Comparison of ENCODE assay signal across 21 cellular contexts in the genomic region with DNA sequence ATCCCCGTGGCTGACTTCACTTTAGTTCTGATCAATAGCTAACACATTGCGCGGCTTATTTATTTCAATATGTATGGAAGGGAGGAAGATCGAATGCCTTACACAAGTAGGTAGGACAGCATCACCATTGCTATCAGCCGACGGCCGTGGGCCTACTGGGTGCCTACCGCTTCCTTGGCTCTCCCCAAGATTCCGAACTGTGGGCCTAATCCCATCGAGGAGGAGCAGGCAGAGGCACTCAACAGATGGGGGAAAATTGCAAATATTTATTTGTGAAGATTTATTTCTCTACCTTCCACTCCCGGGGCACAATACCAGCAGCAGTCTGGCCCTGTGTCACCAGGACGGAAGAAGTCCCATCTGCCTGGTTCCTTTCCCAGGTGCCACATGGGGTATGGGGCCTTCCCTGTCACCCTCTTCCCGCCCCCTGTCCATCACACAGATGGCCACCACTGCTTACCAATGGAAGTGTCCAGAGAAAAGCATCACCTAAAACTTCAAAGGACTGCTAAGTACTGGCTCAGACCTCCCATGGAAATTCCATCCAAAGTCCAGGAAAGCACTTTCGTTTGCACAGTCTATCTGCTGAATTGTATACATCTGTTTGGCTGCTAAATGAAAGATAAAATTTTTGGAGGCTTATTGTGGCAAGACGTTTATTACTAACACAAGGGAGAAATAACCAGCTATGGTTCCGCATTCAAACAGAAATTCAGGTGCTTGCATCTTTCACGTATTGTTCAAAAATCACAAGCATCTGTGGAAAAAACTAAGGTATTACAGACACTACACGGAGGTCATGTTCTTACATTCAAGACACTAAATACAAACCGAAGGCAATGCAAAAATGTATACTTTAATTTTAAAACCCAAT. TPM values are rescaled to one million over a fixed set of nuclear protein-coding genes. Genes with fewer than 3 reads are reported as not detected.
DNase-seq lines count a peak whose midpoint lies in the region; FAIRE-seq and TF ChIP-seq lines count a peak whose summit lies in the region.
"Had no signal": no experiment of that assay in that cellular context is flagged by ENCODE, and none has a peak within 500 bp of the region (broad histone marks: within the 10 kb centered on the region; RNA-seq: fewer than 3 reads in every experiment).

No MANE protein-coding gene starts in this region.

- WGBS in H1 (ENCODE audit: extremely low coverage in 1 of 2, insufficient coverage in 1 of 2, insufficient read length in 1 of 2, insufficient replicate concordance in 2 of 2, low coverage in 1 of 2, low lambda C conversion rate in 2 of 2, missing lambda C conversion rate in 1 of 2), 2 experiments = 87% methylated on average over 17 of the region's 19 CpGs; no CpG with 5 or more reads in 1 of the 2 experiments
- 76 to 83% (median 78%) methylated on average over 19 of the region's 19 CpGs for WGBS in small intestine, 3 donors

- DNase-seq in G401 (ENCODE audit: low spot score) = peak; percentile 84
- DNase-seq in HuH-7.5 (ENCODE audit: low spot score) = peak; percentile 47
- DNase-seq in H1 (ENCODE audit: low read depth in 1 of 2, low spot score in 2 of 2) = no peak
- DNase-seq in small intestine = peak; percentile 9
- DNase-seq in KG1 (lab: John Stamatoyannopoulos, UW) = no peak
- DNase-seq in OCI-M1 (lab: John Stamatoyannopoulos, UW) = no peak
- no peak for DNase-seq in posterior cingulate gyrus
- DNase-seq: CD4-positive, CD25-positive, alpha-beta regulatory T cell; MG63; NCI-H2029 treated with DMSO at 0.1 percent for 48 hours; NCI-H526 treated with DMSO at 0.1 percent for 48 hours; Right ventricle myocardium superior had no signal

- H2BK120ac ChIP-seq in H1 (replicated peaks; ENCODE audit: low read depth, low read length) = no peak overlapping the region

- H4K20me1 ChIP-seq in H1 (replicated peaks in 1 of 2; ENCODE audit: control insufficient read depth in 1 of 2, insufficient read depth in 2 of 2, low read length in 2 of 2) = no peaks in the 10 kb centered on the region
- H4K20me1 ChIP-seq: BLaER1 had no signal

- in situ Hi-C loops in G401 (cut with HindIII; ENCODE audit: low sequenced_read_pairs) = no loop called here

- H3K4me3 ChIP-seq in H1 (ENCODE audit: extremely low read depth in 1 of 4, insufficient read depth in 2 of 4, low read depth in 3 of 4, low read length in 4 of 4) (no peak overlapping the region), small intestine (ENCODE audit: low read depth in 1 of 2, low read length in 2 of 2) (no peak overlapping the region)
- H3K4me3 ChIP-seq: BLaER1, GM23338, HAP-1, MG63, SJSA1 had no signal

- H3K23me2 ChIP-seq in H1 (ENCODE audit: low read depth, low read length) = no peaks in the 10 kb centered on the region

- no peak overlapping the region for H3K14ac ChIP-seq in H1 (ENCODE audit: insufficient read length)

- no peak overlapping the region for H2AFZ ChIP-seq in H1 (ENCODE audit: low read length)

- no peak overlapping the region for H3K23ac ChIP-seq in H1 (ENCODE audit: insufficient read length)

- no peaks in the 10 kb centered on the region for H3K36me3 ChIP-seq in H1 (ENCODE audit: control insufficient read depth in 2 of 4, insufficient read depth in 4 of 4, low read length in 3 of 4)
- no peaks in the 10 kb centered on the region for H3K36me3 ChIP-seq in small intestine (ENCODE audit: control insufficient read depth in 2 of 2, insufficient read depth in 2 of 2, low read length in 2 of 2)
- H3K36me3 ChIP-seq: BLaER1, HAP-1, MG63, SJSA1 had no signal

- no peak overlapping the region for H4K91ac ChIP-seq in H1 (replicated peaks; ENCODE audit: insufficient read length, low read length)

- H3K4me1 ChIP-seq in H1 (replicated peaks in 1 of 4; ENCODE audit: control insufficient read depth in 3 of 4, insufficient read depth in 4 of 4, low read length in 3 of 4) = peaks cover 0 to 4% (median 0%) of the 10 kb centered on the region in 4 experiments; a peak in 2 of 7 replicates
- H3K4me1 ChIP-seq in small intestine (ENCODE audit: control insufficient read depth in 2 of 2, insufficient read depth in 1 of 2, low read depth in 1 of 2, low read length in 1 of 2) = no peaks in the 10 kb centered on the region
- H3K4me1 ChIP-seq: HAP-1, SJSA1 had no signal

- peak overlapping the region; percentile 62; the same call in 1 of the 2 replicates for H4K8ac ChIP-seq in H1 (ENCODE audit: extremely low read depth, insufficient read depth, low read length)

- no peak overlapping the region for H3K9ac ChIP-seq in H1 (replicated peaks in 1 of 4; ENCODE audit: extremely low read depth in 1 of 4, low read depth in 3 of 4, low read length in 3 of 4)
- H3K9ac ChIP-seq: BLaER1 had no signal

- H3K4me2 ChIP-seq in H1 (ENCODE audit: insufficient read depth in 1 of 2, low read depth in 2 of 2, low read length in 2 of 2) = no peak overlapping the region
- H3K4me2 ChIP-seq: BLaER1, GM23338 had no signal

- no peak for FAIRE-seq in H1 (lab: Jason Lieb, UNC)
- no peak for FAIRE-seq in small intestine (lab: Jason Lieb, UNC)
- FAIRE-seq: A204.1, G401.6 had no signal

- POLR2A ChIA-PET in H1 (lab: Charles Lee; ENCODE audit: partially characterized antibody) = interaction anchor here (1.4 kb wide), 1 partner anchor 12 kb away, joined by 3 read pairs; a partner anchor contains a TSS

- no peak for TF ChIP-seq RAD21 in H1 (IDR thresholded peaks at IDR 0.05 in 1 of 2, conservative IDR thresholded peaks at IDR 0.05 in 1 of 2; ENCODE audit: low read depth in 2 of 2, low read length in 2 of 2)

- H4K5ac ChIP-seq in H1 (ENCODE audit: insufficient read length, low read depth, low read length) = no peak overlapping the region

- CTCF ChIA-PET in H1 (lab: Charles Lee; ENCODE audit: partially characterized antibody) = interaction anchor here (0.6 to 3.0 kb wide), 6 partner anchors 58 to 972 kb away, joined by 3 to 12 read pairs (median 4); a partner anchor contains a TSS

- no peak overlapping the region for H2BK12ac ChIP-seq in H1 (ENCODE audit: low read depth, low read length)

- H3K79me1 ChIP-seq in H1 (ENCODE audit: low read depth, low read length) = no peaks in the 10 kb centered on the region

- no peak overlapping the region for H3K27ac ChIP-seq in H1 (ENCODE audit: low read depth, low read length)
- H3K27ac ChIP-seq in small intestine (ENCODE audit: low read depth in 1 of 2, low read length in 1 of 2) = no peak overlapping the region
- H3K27ac ChIP-seq: BLaER1, SJSA1 had no signal

- H3K27me3 ChIP-seq in H1 (replicated peaks in 1 of 4; ENCODE audit: control insufficient read depth in 3 of 4, extremely low read depth in 1 of 4, insufficient read depth in 3 of 4, low read length in 3 of 4) = no peaks in the 10 kb centered on the region
- no peaks in the 10 kb centered on the region for H3K27me3 ChIP-seq in small intestine (ENCODE audit: control insufficient read depth in 2 of 2, insufficient read depth in 2 of 2, low read length in 2 of 2)
- H3K27me3 ChIP-seq: BLaER1, MG63, SJSA1 had no signal

- no peak for TF ChIP-seq CTCF in H1 (IDR thresholded peaks at IDR 0.05; ENCODE audit: control extremely low read depth in 1 of 3, insufficient read depth in 1 of 3, low read depth in 1 of 3, low read length in 3 of 3)

- H2BK5ac ChIP-seq in H1 (ENCODE audit: low read depth, low read length) = no peak overlapping the region

- no peak overlapping the region for H2BK15ac ChIP-seq in H1 (ENCODE audit: low read length)

- no peak overlapping the region for H3K18ac ChIP-seq in H1 (ENCODE audit: extremely low read depth, low read length)

- H2AK5ac ChIP-seq in H1 (ENCODE audit: low read depth, low read length) = no peak overlapping the region

- no peaks in the 10 kb centered on the region for H3K9me3 ChIP-seq in H1 (ENCODE audit: insufficient read depth in 2 of 2, low read depth in 1 of 2, low read length in 1 of 2)
- H3K9me3 ChIP-seq in small intestine (ENCODE audit: control insufficient read depth, low read depth) = no peaks in the 10 kb centered on the region
- H3K9me3 ChIP-seq: BLaER1, HAP-1, MG63, SJSA1 had no signal

- no peak for TF ChIP-seq EP300 in H1 (IDR thresholded peaks at IDR 0.05; ENCODE audit: borderline replicate concordance in 1 of 2, low read depth in 2 of 2, low read length in 2 of 2)

- H2BK20ac ChIP-seq in H1 (ENCODE audit: low read length) = no peak overlapping the region

- TF ChIP-seq POLR2A in H1 (IDR thresholded peaks at IDR 0.05; ENCODE audit: control extremely low read depth in 1 of 2, low read depth in 2 of 2, low read length in 2 of 2) = no peak

- H3K4ac ChIP-seq in H1 (replicated peaks; ENCODE audit: insufficient read length, low read depth, low read length) = no peak overlapping the region

- no peak overlapping the region for H3K56ac ChIP-seq in H1 (replicated peaks; ENCODE audit: insufficient read length, low read depth, low read length)

- intact Hi-C loops in posterior cingulate gyrus (cut with DNase I) = loop anchor here (10.0 kb wide), 1 partner anchor 73 kb away; no protein-coding TSS in a partner anchor

- H3K79me2 ChIP-seq in H1 (ENCODE audit: control insufficient read depth in 1 of 2, insufficient read depth in 2 of 2, low read length in 2 of 2) = no peaks in the 10 kb centered on the region

RNA-seq across cellular contexts. Expression of a gene that starts 11.8 kb away (rescaled TPM):
- total RNA-seq in G401 (2014; rRNA removed; shearing (Covaris generic)) = not detected in 2 replicates
- total RNA-seq in H1 (2021; fragmentation: NEBNext Ultra II Directional; extraction: Animal tissue kit (Norgen Biotek cat#: 25700)) = not detected in 2 replicates
- polyA plus RNA-seq in H1 (2011; rRNA removed) (0.20 and 0.27 TPM in 2 replicates), small intestine (1 to 10 TPM in 2 of 3 donors, under 1 TPM in 1; 0.81 to 3.8 (median 1.6) TPM)
- 0.31 TPM for polyA plus RNA-seq in H1 (2011; cell fraction: cytosol; rRNA removed)
- 0.13 TPM for polyA plus RNA-seq in H1 (2011; cell fraction: nucleus; rRNA removed)
- polyA plus RNA-seq in H1 (2012, experiment 1 of 2) = not detected in 4 replicates
- not detected for polyA plus RNA-seq in H1 (2012, experiment 2 of 2)
- polyA plus RNA-seq in H1 (2013, experiment 1 of 2) = 0.08 TPM
- polyA plus RNA-seq in H1 (2013, experiment 2 of 2) = 0.11 TPM
- polyA minus RNA-seq in H1 (2011; rRNA and poly(A)+ RNA removed) = 0.12 TPM in 1 of 2 replicates, not detected in the other
- not detected for polyA minus RNA-seq in H1 (2011; cell fraction: cytosol; rRNA and poly(A)+ RNA removed)
- not detected for polyA minus RNA-seq in H1 (2011; cell fraction: nucleus; rRNA and poly(A)+ RNA removed)
- total RNA-seq: CD4-positive, CD25-positive, alpha-beta regulatory T cell; Daoy; GM23338; NCI-H460; SJSA1 had no signal
- polyA plus RNA-seq: CD4-positive, CD25-positive, alpha-beta regulatory T cell had no signal

RNA-seq across cellular contexts. Expression of a gene that starts 45.1 kb away (rescaled TPM):
- 0.20 TPM in 1 of 2 replicates, not detected in the other for total RNA-seq in G401 (2014; rRNA removed; shearing (Covaris generic))
- 0.22 and 0.44 TPM in 2 replicates for total RNA-seq in H1 (2021; fragmentation: NEBNext Ultra II Directional; extraction: Animal tissue kit (Norgen Biotek cat#: 25700))
- polyA plus RNA-seq in H1 (2011; rRNA removed) (0.46 and 0.76 TPM in 2 replicates), small intestine (10 to 100 TPM in 1 of 3 donors, 1 to 10 TPM in 2; 2.6 to 31.1 (median 7.3) TPM)
- 0.57 TPM for polyA plus RNA-seq in H1 (2011; cell fraction: cytosol; rRNA removed)
- 1.3 TPM for polyA plus RNA-seq in H1 (2011; cell fraction: nucleus; rRNA removed)
- 0.31 to 0.70 TPM (median 0.55 TPM) in 3 of 4 replicates, not detected in the other for polyA plus RNA-seq in H1 (2012, experiment 1 of 2)
- 0.35 TPM for polyA plus RNA-seq in H1 (2012, experiment 2 of 2)
- 0.24 TPM for polyA plus RNA-seq in H1 (2013, experiment 1 of 2)
- 0.24 TPM for polyA plus RNA-seq in H1 (2013, experiment 2 of 2)
- 0.17 and 1.4 TPM in 2 replicates for polyA minus RNA-seq in H1 (2011; rRNA and poly(A)+ RNA removed)
- not detected for polyA minus RNA-seq in H1 (2011; cell fraction: cytosol; rRNA and poly(A)+ RNA removed)
- polyA minus RNA-seq in H1 (2011; cell fraction: nucleus; rRNA and poly(A)+ RNA removed) = 1.2 TPM
- total RNA-seq: CD4-positive, CD25-positive, alpha-beta regulatory T cell; Daoy; LHCN-M2; SJSA1 had no signal
- polyA plus RNA-seq: CD4-positive, CD25-positive, alpha-beta regulatory T cell; GM23338 had no signal

RNA-seq across cellular contexts. Expression of a gene that starts 59.9 kb away (rescaled TPM):
- total RNA-seq in G401 (2014; rRNA removed; shearing (Covaris generic)) = 24.5 and 35.5 TPM in 2 replicates
- total RNA-seq in H1 (2021; fragmentation: NEBNext Ultra II Directional; extraction: Animal tissue kit (Norgen Biotek cat#: 25700)) = 33.3 and 36.7 TPM in 2 replicates
- polyA plus RNA-seq in H1 (2011; rRNA removed) = 8.0 and 10.3 TPM in 2 replicates
- polyA plus RNA-seq in H1 (2011; cell fraction: cytosol; rRNA removed) = 14.5 TPM
- 18.2 TPM for polyA plus RNA-seq in H1 (2011; cell fraction: nucleus; rRNA removed)
- polyA plus RNA-seq in H1 (2012, experiment 1 of 2) = 17.1 to 21.3 TPM (median 20.8 TPM) in 4 replicates
- polyA plus RNA-seq in H1 (2012, experiment 2 of 2) = 5.3 TPM
- polyA plus RNA-seq in H1 (2013, experiment 1 of 2) = 22.1 TPM
- polyA plus RNA-seq in H1 (2013, experiment 2 of 2) = 21.2 TPM
- 20.2 and 24.9 TPM in 2 replicates for polyA minus RNA-seq in H1 (2011; rRNA and poly(A)+ RNA removed)
- 12.0 TPM for polyA minus RNA-seq in H1 (2011; cell fraction: cytosol; rRNA and poly(A)+ RNA removed)
- 29.6 TPM for polyA minus RNA-seq in H1 (2011; cell fraction: nucleus; rRNA and poly(A)+ RNA removed)
- polyA plus RNA-seq in small intestine = 10 to 100 TPM; 16.2 to 17.4 (median 17.1) TPM

Comparison
In these comparisons a context has a peak if more than half of its experiments do, and no peak if none do; other contexts are left out.
1. DNase-seq: peak in G401 (single experiment), HuH-7.5 (single experiment) and small intestine (single experiment); none in H1 (0 of 2), KG1 (single experiment), OCI-M1 (single experiment) and posterior cingulate gyrus (0 of 10).